8 cellular contexts compared by ENCODE assay signal in the genomic region with DNA sequence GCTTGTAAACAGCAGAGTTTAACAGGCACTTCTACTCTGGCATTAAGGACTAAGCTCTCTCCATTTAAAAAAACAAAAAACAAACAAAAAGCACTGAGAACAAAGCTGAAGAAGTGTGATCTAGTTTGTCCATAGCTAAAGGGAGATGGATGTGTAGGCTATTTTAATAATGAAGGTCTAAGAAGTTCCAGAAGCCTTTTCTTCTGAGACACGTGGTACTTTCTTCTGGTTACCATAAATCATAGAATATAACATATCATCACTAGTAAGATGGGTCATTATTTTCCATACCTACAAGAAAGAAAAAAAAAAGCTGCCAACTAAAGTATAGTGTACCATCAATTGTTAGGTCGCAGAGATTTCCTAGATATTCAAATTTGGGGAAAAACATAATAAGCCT. TPM values are rescaled to one million over a fixed set of nuclear protein-coding genes. Genes with fewer than 3 reads are reported as not detected.
DNase-seq lines count a peak whose midpoint lies in the region; ATAC-seq and TF ChIP-seq lines count a peak whose summit lies in the region.

No MANE protein-coding gene starts in this region.

- ATAC-seq in central memory CD8-positive, alpha-beta T cell (replicated peaks; ENCODE audit: extremely low read depth, poor library complexity, severe bottlenecking) = no peak
- ATAC-seq in psoas muscle = no peak

- H3K27me3 ChIP-seq in psoas muscle (ENCODE audit: insufficient read depth in 3 of 3, low read length in 2 of 3) = peaks cover 0 to 60% (median 0%) of the 10 kb centered on the region in 3 donors

- TF ChIP-seq CTCF in NB4 (IDR thresholded peaks at IDR 0.05; ENCODE audit: low read depth, low read length) (no peak), psoas muscle (IDR thresholded peaks at IDR 0.05) (no peak)

- no peaks in the 10 kb centered on the region for H3K27me3 Mint-ChIP-seq in central memory CD8-positive, alpha-beta T cell

- H3K27ac ChIP-seq in psoas muscle = no peak overlapping the region

- H3K4me1 Mint-ChIP-seq in central memory CD8-positive, alpha-beta T cell = peaks cover 11% of the 10 kb centered on the region

- no peak for TF ChIP-seq POLR2A in NB4 (IDR thresholded peaks at IDR 0.05; ENCODE audit: extremely low read depth, insufficient read length)

- H3K4me3 ChIP-seq in NB4 (ENCODE audit: low read depth, low read length) (peak overlapping the region; percentile 78), psoas muscle (peak overlapping the region; percentile 67)

- H3K36me3 ChIP-seq in psoas muscle (ENCODE audit: insufficient read depth in 1 of 2, low read depth in 1 of 2) = no peaks in the 10 kb centered on the region

- peaks cover 4% of the 10 kb centered on the region for H3K9me3 ChIP-seq in psoas muscle

- H3K4me1 ChIP-seq in psoas muscle = no peaks in the 10 kb centered on the region

- 22 to 29% (median 26%) methylated on average over 2 of the region's 2 CpGs for WGBS in psoas muscle, 3 donors

- no peaks in the 10 kb centered on the region for H3K9me3 Mint-ChIP-seq in central memory CD8-positive, alpha-beta T cell

- DNase-seq in NCI-H2107 treated with DMSO at 0.1 percent for 48 hours (lab: John Stamatoyannopoulos, UW; ENCODE audit: unreplicated experiment) = peak; percentile 27
- DNase-seq in NCI-H2107 (lab: John Stamatoyannopoulos, UW) = no peak
- peak; percentile 3 for DNase-seq in NB4 (ENCODE audit: low read depth)
- no peak for DNase-seq in central memory CD8-positive, alpha-beta T cell (ENCODE audit: low spot score in 2 of 2)
- no peak for DNase-seq in psoas muscle
- DNase-seq in NCI-H2029 (lab: John Stamatoyannopoulos, UW) = no peak
- no peak for DNase-seq in activated CD4-positive, alpha-beta T cell treated with anti-CD3 and anti-CD28 coated beads for 4 hours
- no peak for DNase-seq in NK-92 treated with Interleukin-12 subunit alpha and Interleukin-12 subunit beta, amount 100 ng/mL, for 24 hours (lab: John Stamatoyannopoulos, UW)

- intact Hi-C loops in psoas muscle (cut with DNase I) = loop anchor here in 1 of 2 donors (5.0 kb wide), 1 partner anchor 446 kb away; no protein-coding TSS in a partner anchor

- peaks cover 3% of the 10 kb centered on the region for H3K36me3 Mint-ChIP-seq in central memory CD8-positive, alpha-beta T cell (ENCODE audit: insufficient read depth)

- H3K4me3 Mint-ChIP-seq in central memory CD8-positive, alpha-beta T cell = peak overlapping the region; percentile 23

- no peak overlapping the region for H3K27ac Mint-ChIP-seq in central memory CD8-positive, alpha-beta T cell (ENCODE audit: low read depth)

RNA-seq across cellular contexts. Expression of gene NBDY, which starts 0.7 kb away (rescaled TPM):
- 10 to 100 TPM in 2 of 4 donors, 1 to 10 TPM in 2; 5.3 to 15.6 (median 8.5) TPM for total RNA-seq in psoas muscle
- 1 to 10 TPM; 5.2 to 7.7 (median 6.5) TPM for polyA plus RNA-seq in psoas muscle

Comparison
In these comparisons a context has a peak if more than half of its experiments do, and no peak if none do; other contexts are left out.
1. DNase-seq: peak in NCI-H2107 treated with DMSO at 0.1 percent for 48 hours (single experiment) and NB4 (single experiment); none in NCI-H2107 (single experiment), central memory CD8-positive, alpha-beta T cell (0 of 2), psoas muscle (0 of 2), NCI-H2029 (single experiment), activated CD4-positive, alpha-beta T cell treated with anti-CD3 and anti-CD28 coated beads for 4 hours (0 of 2) and NK-92 treated with Interleukin-12 subunit alpha and Interleukin-12 subunit beta, amount 100 ng/mL, for 24 hours (single experiment).